Comparison of ENCODE assay signal across 13 cellular contexts in the genomic region with DNA sequence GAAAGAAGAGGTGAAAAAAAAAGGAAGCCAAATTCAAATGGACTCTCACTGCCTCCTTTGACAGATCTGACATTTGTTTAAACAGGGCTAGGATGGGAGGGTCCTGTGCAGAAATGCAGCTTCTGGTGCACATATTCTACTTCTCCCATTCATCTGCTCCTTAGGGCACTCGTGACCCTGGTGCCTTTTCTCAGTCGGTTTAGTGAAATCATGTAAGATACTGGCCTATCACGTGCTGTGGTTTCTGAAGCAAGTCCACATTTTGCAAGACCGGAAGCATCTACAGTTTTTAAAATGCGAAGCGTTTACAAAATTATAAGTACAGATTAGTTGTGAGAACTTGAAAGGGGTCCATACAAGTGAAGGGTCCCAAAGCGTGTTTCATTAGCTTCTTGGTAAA.
A peak's percentile ranks its signal among the peaks of the same experiment; 100 is the strongest.
DNase-seq lines count a peak whose midpoint lies in the region; ATAC-seq and TF ChIP-seq lines count a peak whose summit lies in the region.
"Had no signal": no experiment of that assay in that cellular context is flagged by ENCODE, and none has a peak within 500 bp of the region (broad histone marks: within the 10 kb centered on the region; RNA-seq: fewer than 3 reads in every experiment).

No MANE protein-coding gene starts in this region.

- no peak overlapping the region for H2BK15ac ChIP-seq in H9 (ENCODE audit: low read depth, low read length)

- H3K27ac Mint-ChIP-seq in H9 (peak overlapping the region; percentile 17 to 65 (median 63); a peak in 2 of 7 replicates), WTC11 (peak overlapping the region; percentile 51), progenitor cell of endocrine pancreas (peak overlapping the region; percentile 88)
- H3K27ac Mint-ChIP-seq: activated T-helper 17 cell treated with anti-CD3 and anti-CD28 coated beads, Interleukin-2, amount 50 U/mL, for 72 hours had no signal

- H3K27me3 Mint-ChIP-seq in H9 (ENCODE audit: low read depth) (no peaks in the 10 kb centered on the region), WTC11 (ENCODE audit: low read depth) (no peaks in the 10 kb centered on the region), progenitor cell of endocrine pancreas (no peaks in the 10 kb centered on the region)
- H3K27me3 Mint-ChIP-seq: activated T-helper 17 cell treated with anti-CD3 and anti-CD28 coated beads, Interleukin-2, amount 50 U/mL, for 72 hours had no signal

- no peak overlapping the region for H3K14ac ChIP-seq in H9 (ENCODE audit: insufficient read depth, low read length)

- H3K23me2 ChIP-seq in H9 (ENCODE audit: insufficient read length, low read depth, low read length, poor library complexity, severe bottlenecking) = no peaks in the 10 kb centered on the region

- no peak overlapping the region for H2AK5ac ChIP-seq in H9 (ENCODE audit: insufficient read length, low read length)

- no peak overlapping the region for H2BK5ac ChIP-seq in H9 (ENCODE audit: insufficient read length, low read length)

- H3K27me3 ChIP-seq in H9 (ENCODE audit: insufficient read depth, low read length) = no peaks in the 10 kb centered on the region
- H3K27me3 ChIP-seq in right atrium auricular region = no peaks in the 10 kb centered on the region

- no peaks in the 10 kb centered on the region for H3K79me1 ChIP-seq in H9 (ENCODE audit: insufficient read depth, low read depth, low read length, poor library complexity, severe bottlenecking)

- H3K9ac ChIP-seq in H9 (ENCODE audit: extremely low read depth, insufficient read length, low read length) = no peak overlapping the region

- no peaks in the 10 kb centered on the region for H3K36me3 ChIP-seq in right atrium auricular region
- H3K36me3 ChIP-seq: HAP-1 had no signal

- H2BK120ac ChIP-seq in H9 (ENCODE audit: low read depth, low read length, poor library complexity, severe bottlenecking) = no peak overlapping the region

- H2BK20ac ChIP-seq in H9 (ENCODE audit: low read depth, low read length, poor library complexity, severe bottlenecking) = no peak overlapping the region

- H3K4me2 ChIP-seq in H9 (ENCODE audit: insufficient read depth, insufficient read length, low read length) = no peak overlapping the region

- no peak overlapping the region for H2AFZ ChIP-seq in H9 (ENCODE audit: low read length)

- H3K23ac ChIP-seq in H9 (ENCODE audit: insufficient read length, low read depth, low read length) = no peak overlapping the region

- no peak overlapping the region for H3K4me3 ChIP-seq in right atrium auricular region
- H3K4me3 ChIP-seq: HAP-1 had no signal

- H3K27ac ChIP-seq in H9 (ENCODE audit: insufficient read length, low read depth, low read length) = no peak overlapping the region
- H3K27ac ChIP-seq in right atrium auricular region = peak overlapping the region in 1 of 2 donors; percentile 37

- POLR2A ChIA-PET in WTC11 (lab: Charles Lee) = interaction anchor here (0.6 to 1.1 kb wide), 3 partner anchors 9 to 138 kb away, joined by 3 to 4 read pairs (median 3); no protein-coding TSS in a partner anchor

- no peaks in the 10 kb centered on the region for H4K20me1 ChIP-seq in H9 (ENCODE audit: control insufficient read depth, insufficient read depth, insufficient read length)

- H3K4ac ChIP-seq in H9 (ENCODE audit: low read depth, low read length) = no peak overlapping the region

- H2BK12ac ChIP-seq in H9 (ENCODE audit: insufficient read length, low read depth, low read length) = no peak overlapping the region

- no peaks in the 10 kb centered on the region; the same call in 1 of the 2 replicates for H3K79me2 ChIP-seq in H9 (ENCODE audit: insufficient read depth, low read length)

- H3K4me1 ChIP-seq in H9 (ENCODE audit: insufficient read depth, low read length) (peaks cover 10% of the 10 kb centered on the region; the same call in 1 of the 2 replicates), right atrium auricular region (no peaks in the 10 kb centered on the region)
- H3K4me1 ChIP-seq: HAP-1 had no signal

- H3K4me1 Mint-ChIP-seq in H9 (peaks cover 53% of the 10 kb centered on the region in 2 experiments), WTC11 (peaks cover 65% of the 10 kb centered on the region), progenitor cell of endocrine pancreas (ENCODE audit: low read depth) (peaks cover 70% of the 10 kb centered on the region)
- H3K4me1 Mint-ChIP-seq: activated T-helper 17 cell treated with anti-CD3 and anti-CD28 coated beads, Interleukin-2, amount 50 U/mL, for 72 hours had no signal

- no peak overlapping the region for H3K18ac ChIP-seq in H9 (ENCODE audit: insufficient read length, low read depth, low read length)

- DNase-seq in H9 (no peak), WTC11 (ENCODE audit: low spot score) (no peak), right atrium auricular region (ENCODE audit: low spot score) (peak; percentile 75), progenitor cell of endocrine pancreas (ENCODE audit: low spot score, unreplicated experiment) (no peak), DMS79 (lab: John Stamatoyannopoulos, UW) (no peak), NCI-H2081 (lab: John Stamatoyannopoulos, UW) (no peak), GM19238 (ENCODE audit: insufficient read length, low spot score) (no peak), NCI-H1417 (lab: John Stamatoyannopoulos, UW) (no peak)
- DNase-seq: Karpas-422, NCI-H446 had no signal

- no peak overlapping the region for H4K5ac ChIP-seq in H9 (ENCODE audit: insufficient read length, low read depth, low read length)

- no peak overlapping the region for H4K8ac ChIP-seq in H9 (replicated peaks; ENCODE audit: insufficient read length, low read depth, low read length)

- H3K9me3 ChIP-seq in H9 (ENCODE audit: control insufficient read depth, low read depth, low read length) (no peaks in the 10 kb centered on the region), right atrium auricular region (no peaks in the 10 kb centered on the region)
- H3K9me3 ChIP-seq: HAP-1 had no signal

- H3K36me3 Mint-ChIP-seq in H9 (ENCODE audit: insufficient read depth in 1 of 3, low read depth in 3 of 3) = peaks cover 0 to under 1% (median 0%) of the 10 kb centered on the region in 3 experiments; a peak in 2 of 7 replicates
- no peaks in the 10 kb centered on the region for H3K36me3 Mint-ChIP-seq in WTC11
- no peaks in the 10 kb centered on the region for H3K36me3 Mint-ChIP-seq in progenitor cell of endocrine pancreas (ENCODE audit: insufficient read depth)

- H3K56ac ChIP-seq in H9 (ENCODE audit: insufficient read length, low read depth, low read length) = no peak overlapping the region

- no peak overlapping the region for H4K91ac ChIP-seq in H9 (ENCODE audit: insufficient read length, low read depth, low read length)

- WGBS in H9 (ENCODE audit: extremely low coverage, insufficient read length, low lambda C conversion rate) = no CpG with 5 or more reads among the region's 7 CpGs

- 0 out of 5 replicates have a peak overlapping the region, but pooled peaks of 1 of the 2 experiments have one; percentile 35 for H3K4me3 Mint-ChIP-seq in H9
- H3K4me3 Mint-ChIP-seq in WTC11 = no peak overlapping the region
- no peak overlapping the region for H3K4me3 Mint-ChIP-seq in progenitor cell of endocrine pancreas (ENCODE audit: low read depth)
- H3K4me3 Mint-ChIP-seq: activated T-helper 17 cell treated with anti-CD3 and anti-CD28 coated beads, Interleukin-2, amount 50 U/mL, for 72 hours had no signal

- TF ChIP-seq CTCF in H9 (conservative IDR thresholded peaks at IDR 0.05) (no peak), WTC11 (IDR thresholded peaks at IDR 0.05) (no peak), right atrium auricular region (IDR thresholded peaks at IDR 0.05) (no peak), progenitor cell of endocrine pancreas (IDR thresholded peaks at IDR 0.05; ENCODE audit: unreplicated experiment) (no peak)

- no peak overlapping the region for H3T11ph ChIP-seq in H9 (ENCODE audit: low read length)

- no peaks in the 10 kb centered on the region for H3K9me3 Mint-ChIP-seq in H9
- no peaks in the 10 kb centered on the region for H3K9me3 Mint-ChIP-seq in WTC11
- H3K9me3 Mint-ChIP-seq in progenitor cell of endocrine pancreas (ENCODE audit: low read depth) = peaks cover 2% of the 10 kb centered on the region
- H3K9me3 Mint-ChIP-seq: activated T-helper 17 cell treated with anti-CD3 and anti-CD28 coated beads, Interleukin-2, amount 50 U/mL, for 72 hours had no signal

- CTCF ChIA-PET in WTC11 (lab: Charles Lee) = interaction anchor here (0.9 to 1.3 kb wide), 3 partner anchors 35 to 792 kb away, joined by 3 to 6 read pairs (median 3); no protein-coding TSS in a partner anchor

- ATAC-seq in WTC11 = no peak
- ATAC-seq: activated CD4-positive, CD25-positive, alpha-beta regulatory T cell treated with anti-CD3 and anti-CD28 coated beads, Interleukin-2, amount 50 U/mL, for 24 hours; activated T-helper 17 cell treated with anti-CD3 and anti-CD28 coated beads, Interleukin-2, amount 50 U/mL, for 72 hours had no signal

TF ChIP-seq in WTC11, 78 proteins besides CTCF, POLR2A, EP300 and RAD21 (continues in another document):
- TF ChIP-seq NFE2L1 (CRISPR knock-in tag; IDR thresholded peaks at IDR 0.05) (no peak), NFATC4 (CRISPR knock-in tag; IDR thresholded peaks at IDR 0.05) (no peak), PRRX2 (CRISPR knock-in tag; IDR thresholded peaks at IDR 0.05) (no peak), EMX1 (CRISPR knock-in tag; IDR thresholded peaks at IDR 0.05) (no peak), CBFB (CRISPR knock-in tag; IDR thresholded peaks at IDR 0.05; ENCODE audit: low read depth) (no peak), ZNF263 (CRISPR knock-in tag; IDR thresholded peaks at IDR 0.05; ENCODE audit: low read depth) (no peak), IRF1 (CRISPR knock-in tag; IDR thresholded peaks at IDR 0.05) (no peak)
- TF ChIP-seq, protein P1, sequence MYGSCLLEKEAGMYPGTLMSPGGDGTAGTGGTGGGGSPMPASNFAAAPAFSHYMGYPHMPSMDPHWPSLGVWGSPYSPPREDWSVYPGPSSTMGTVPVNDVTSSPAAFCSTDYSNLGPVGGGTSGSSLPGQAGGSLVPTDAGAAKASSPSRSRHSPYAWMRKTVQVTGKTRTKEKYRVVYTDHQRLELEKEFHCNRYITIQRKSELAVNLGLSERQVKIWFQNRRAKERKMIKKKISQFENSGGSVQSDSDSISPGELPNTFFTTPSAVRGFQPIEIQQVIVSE (CRISPR knock-in tag; IDR thresholded peaks at IDR 0.05; ENCODE audit: borderline replicate concordance) = no peak
- TF ChIP-seq, protein P2, sequence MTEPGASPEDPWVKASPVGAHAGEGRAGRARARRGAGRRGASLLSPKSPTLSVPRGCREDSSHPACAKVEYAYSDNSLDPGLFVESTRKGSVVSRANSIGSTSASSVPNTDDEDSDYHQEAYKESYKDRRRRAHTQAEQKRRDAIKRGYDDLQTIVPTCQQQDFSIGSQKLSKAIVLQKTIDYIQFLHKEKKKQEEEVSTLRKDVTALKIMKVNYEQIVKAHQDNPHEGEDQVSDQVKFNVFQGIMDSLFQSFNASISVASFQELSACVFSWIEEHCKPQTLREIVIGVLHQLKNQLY (CRISPR knock-in tag; IDR thresholded peaks at IDR 0.05) = no peak
